Comparison of ENCODE assay signal across 26 cellular contexts in the genomic region with DNA sequence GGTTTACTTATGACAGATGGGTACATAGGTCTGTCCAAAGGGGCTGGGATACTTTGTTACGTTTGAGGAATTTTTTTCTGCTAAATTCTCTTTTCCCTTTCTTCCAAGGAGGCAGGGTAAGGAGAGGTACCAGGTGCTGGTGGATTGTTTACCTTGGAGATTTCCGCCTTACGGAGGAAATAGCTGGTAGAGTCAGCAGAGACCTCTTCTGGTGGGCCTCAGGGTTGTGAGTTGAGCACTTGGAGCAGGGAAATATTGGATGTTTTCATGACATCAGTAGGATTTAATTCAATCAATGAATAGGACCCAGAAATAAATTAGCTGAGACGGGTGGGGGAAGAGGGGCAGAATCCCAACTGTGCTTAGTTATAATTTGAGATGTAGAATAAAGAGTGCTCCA.
"Had no signal": no experiment of that assay in that cellular context is flagged by ENCODE, and none has a peak within 500 bp of the region (broad histone marks: within the 10 kb centered on the region; RNA-seq: fewer than 3 reads in every experiment).

No MANE protein-coding gene starts in this region.

- H3K4me1 Mint-ChIP-seq: activated naive CD4-positive, alpha-beta T cell treated with anti-CD3 and anti-CD28 coated beads, Interleukin-2, amount 10 ng/mL, durations not matched to agents 7 days and 5 days; activated naive CD8-positive, alpha-beta T cell treated with anti-CD3 and anti-CD28 coated beads, Interleukin-2, amount 10 ng/mL, durations not matched to agents 7 days and 5 days; neural progenitor cell had no signal

- H3K27ac Mint-ChIP-seq: activated naive CD4-positive, alpha-beta T cell treated with anti-CD3 and anti-CD28 coated beads, Interleukin-2, amount 10 ng/mL, durations not matched to agents 7 days and 5 days; activated naive CD8-positive, alpha-beta T cell treated with anti-CD3 and anti-CD28 coated beads, Interleukin-2, amount 10 ng/mL, durations not matched to agents 7 days and 5 days; activated T-helper 1 cell treated with anti-CD3 and anti-CD28 coated beads, Interleukin-12 subunit alpha, Interleukin-12 subunit beta, Interleukin-2, Interleukin-4 antibody, amounts not matched to agents 30 ng/mL and 10 ng/mL and 1 ng/mL, durations not matched to agents 14 hours and 24 hours and 36 hours; brain; neural progenitor cell; T-cell had no signal

- H3K9ac ChIP-seq: neural progenitor cell had no signal

- H3K4me3 Mint-ChIP-seq: activated naive CD4-positive, alpha-beta T cell treated with anti-CD3 and anti-CD28 coated beads, Interleukin-2, amount 10 ng/mL, durations not matched to agents 7 days and 5 days; activated naive CD8-positive, alpha-beta T cell treated with anti-CD3 and anti-CD28 coated beads, Interleukin-2, amount 10 ng/mL, durations not matched to agents 7 days and 5 days; activated T-helper 1 cell treated with anti-CD3 and anti-CD28 coated beads, Interleukin-12 subunit alpha, Interleukin-12 subunit beta, Interleukin-2, Interleukin-4 antibody, amounts not matched to agents 30 ng/mL and 10 ng/mL and 1 ng/mL, durations not matched to agents 14 hours and 24 hours and 36 hours; brain; naive thymus-derived CD4-positive, alpha-beta T cell; neural progenitor cell; T-cell had no signal

- ATAC-seq: activated CD4-positive, CD25-positive, alpha-beta regulatory T cell treated with anti-CD3 and anti-CD28 coated beads, Interleukin-2, amount 50 U/mL, for 24 hours; left cardiac atrium; left ventricle myocardium superior; naive thymus-derived CD4-positive, alpha-beta T cell; right cardiac atrium; T-cell had no signal

- H3K27ac ChIP-seq: ascending aorta, cardiac muscle cell, colonic mucosa, neural progenitor cell, testis had no signal

- H3K27me3 ChIP-seq: ascending aorta, cardiac muscle cell, colonic mucosa, neural progenitor cell, testis, transverse colon had no signal

- H3K4me3 ChIP-seq: ascending aorta, cardiac muscle cell, colonic mucosa, neural progenitor cell, testis, transverse colon had no signal

- H3K36me3 ChIP-seq: ascending aorta, cardiac muscle cell, colonic mucosa, neural progenitor cell, transverse colon had no signal

- H2AFZ ChIP-seq: neural progenitor cell had no signal

- DNase-seq: activated CD4-positive, alpha-beta T cell treated with anti-CD3 and anti-CD28 coated beads for 48 hours; activated CD4-positive, alpha-beta T cell treated with anti-CD3 and anti-CD28 coated beads, Interleukin-2, amount 50 U/mL, for 48 hours; activated CD8-positive, alpha-beta memory T cell treated with anti-CD3 and anti-CD28 coated beads for 24 hours; activated effector memory CD4-positive, alpha-beta T cell treated with anti-CD3 and anti-CD28 coated beads, Interleukin-2, amount 50 U/mL, for 16 hours; activated naive CD4-positive, alpha-beta T cell treated with anti-CD3 and anti-CD28 coated beads, Interleukin-2, amount 10 ng/mL, durations not matched to agents 7 days and 5 days; activated naive CD8-positive, alpha-beta T cell treated with anti-CD3 and anti-CD28 coated beads, Interleukin-2, amount 10 ng/mL, durations not matched to agents 7 days and 5 days; activated T-cell treated with anti-CD3 and anti-CD28 coated beads, Interleukin-2, amount 50 U/mL, for 1 hour; cerebellar nuclear complex; colonic mucosa; effector CD8-positive, alpha-beta T cell; left cardiac atrium; left ventricle myocardium superior; midbrain; naive thymus-derived CD4-positive, alpha-beta T cell; posterior cingulate gyrus; right cardiac atrium; stimulated activated naive CD4-positive, alpha-beta T cell treated with Interleukin-2 at 50 U/mL for 16 hours; T-cell; testis; transverse colon had no signal

- H3K9me3 ChIP-seq: colonic mucosa, testis had no signal

- H3K27me3 Mint-ChIP-seq: activated naive CD4-positive, alpha-beta T cell treated with anti-CD3 and anti-CD28 coated beads, Interleukin-2, amount 10 ng/mL, durations not matched to agents 7 days and 5 days; activated naive CD8-positive, alpha-beta T cell treated with anti-CD3 and anti-CD28 coated beads, Interleukin-2, amount 10 ng/mL, durations not matched to agents 7 days and 5 days; T-cell had no signal

- H3K4me2 ChIP-seq: neural progenitor cell had no signal

- H3K36me3 Mint-ChIP-seq: activated naive CD4-positive, alpha-beta T cell treated with anti-CD3 and anti-CD28 coated beads, Interleukin-2, amount 10 ng/mL, durations not matched to agents 7 days and 5 days; activated naive CD8-positive, alpha-beta T cell treated with anti-CD3 and anti-CD28 coated beads, Interleukin-2, amount 10 ng/mL, durations not matched to agents 7 days and 5 days; brain; neural progenitor cell; T-cell had no signal

- H3K4me1 ChIP-seq: ascending aorta, neural progenitor cell, testis had no signal
